In the genomic region with DNA sequence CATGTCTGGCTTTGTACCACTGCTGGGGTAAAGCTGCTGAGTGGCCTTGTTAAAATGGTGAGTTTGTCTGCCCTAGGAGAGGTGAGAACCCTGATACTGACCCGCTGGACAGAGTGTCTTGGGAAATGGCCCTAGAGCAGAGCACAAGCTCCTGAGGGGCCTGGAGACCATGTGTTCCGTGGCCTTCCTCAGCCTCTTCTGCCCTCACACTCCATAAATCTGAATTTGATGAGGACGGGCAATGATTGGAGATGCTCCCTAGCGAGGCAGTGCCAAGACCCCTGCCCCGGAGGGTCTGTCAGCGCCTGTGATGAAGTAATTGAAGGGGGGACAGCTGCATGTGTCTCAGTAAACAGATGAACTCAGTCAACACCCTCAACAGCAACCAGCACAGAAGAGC, we compare ENCODE assay signal across 39 cellular contexts. TPM values are rescaled to one million over a fixed set of nuclear protein-coding genes. Genes with fewer than 3 reads are reported as not detected.
"Had no signal": no experiment of that assay in that cellular context is flagged by ENCODE, and none has a peak within 500 bp of the region (broad histone marks: within the 10 kb centered on the region; RNA-seq: fewer than 3 reads in every experiment).

No MANE protein-coding gene starts in this region.

- H3K4me3 ChIP-seq: adrenal gland, body of pancreas, breast epithelium, cardiac muscle cell had no signal

- H3K27me3 ChIP-seq: body of pancreas, brain microvascular endothelial cell, cardiac muscle cell had no signal

- H3K27ac ChIP-seq: adrenal gland, body of pancreas, brain microvascular endothelial cell, breast epithelium, cardiac muscle cell, VCaP had no signal

- H3K9me3 ChIP-seq: adrenal gland, body of pancreas, breast epithelium had no signal

- DNase-seq: activated B cell treated with CpG ODN at 0.5 μM for 24 hours; activated CD4-positive, alpha-beta memory T cell treated with anti-CD3 and anti-CD28 coated beads for 36 hours; activated CD4-positive, alpha-beta T cell treated with anti-CD3 and anti-CD28 coated beads for 4 hours; activated CD4-positive, alpha-beta T cell treated with anti-CD3 and anti-CD28 coated beads, Interleukin-2, amount 10 ng/mL, durations not matched to agents 24 days and 14 days; activated CD4-positive, alpha-beta T cell treated with anti-CD3 and anti-CD28 coated beads, Interleukin-2, amount 50 U/mL, for 1 hour; activated CD4-positive, alpha-beta T cell treated with anti-CD3 and anti-CD28 coated beads, Interleukin-2, amount 50 U/mL, for 4 hours; activated CD4-positive, CD25-positive, alpha-beta regulatory T cell treated with anti-CD3 and anti-CD28 coated beads, Interleukin-2, amount 50 U/mL, for 72 hours; activated CD8-positive, alpha-beta memory T cell treated with anti-CD3 and anti-CD28 coated beads, Interleukin-2, amount 50 U/mL, for 4 hours; activated CD8-positive, alpha-beta T cell treated with anti-CD3 and anti-CD28 coated beads for 36 hours; activated effector memory CD4-positive, alpha-beta T cell treated with anti-CD3 and anti-CD28 coated beads, Interleukin-2, amount 50 U/mL, for 16 hours; activated gamma-delta T cell treated with Interleukin-2 at 50 U/mL for 16 hours; activated naive CD4-positive, alpha-beta T cell; activated naive CD4-positive, alpha-beta T cell treated with anti-CD3 and anti-CD28 coated beads for 36 hours; activated naive CD4-positive, alpha-beta T cell treated with anti-CD3 and anti-CD28 coated beads, Interleukin-2, amount 50 U/mL, for 16 hours; activated naive CD8-positive, alpha-beta T cell treated with anti-CD3 and anti-CD28 coated beads for 36 hours; activated T-cell treated with anti-CD3 and anti-CD28 coated beads for 4 hours; activated T-cell treated with anti-CD3 and anti-CD28 coated beads, Interleukin-2, amount 50 U/mL, for 1 hour; activated T-cell treated with anti-CD3 and anti-CD28 coated beads, Interleukin-2, amount 50 U/mL, for 4 hours; activated T-cell treated with anti-CD3 and anti-CD28 coated beads, Interleukin-2, amount 50 U/mL, for 72 hours; adrenal gland; amniotic stem cell; aorta; body of pancreas; brain microvascular endothelial cell; caudate nucleus; cerebellar nuclear complex; T-cell; T-helper 17 cell had no signal

- FAIRE-seq: astrocyte, TTC549 had no signal

- ATAC-seq: activated CD8-positive, alpha-beta T cell treated with anti-CD3 and anti-CD28 coated beads for 36 hours; activated naive CD4-positive, alpha-beta T cell treated with anti-CD3 and anti-CD28 coated beads, Interleukin-2, amount 50 U/mL, for 72 hours; activated T-cell treated with anti-CD3 and anti-CD28 coated beads, Interleukin-2, amount 50 U/mL, for 4 hours; activated T-cell treated with anti-CD3 and anti-CD28 coated beads, Interleukin-2, amount 50 U/mL, for 72 hours; activated T-helper 17 cell treated with anti-CD3 and anti-CD28 coated beads, Interleukin-2, amount 50 U/mL, for 72 hours; body of pancreas; T-cell; T-helper 17 cell had no signal

- H3K4me1 ChIP-seq: adrenal gland, body of pancreas, breast epithelium had no signal

- H3K36me3 ChIP-seq: adrenal gland, brain microvascular endothelial cell, breast epithelium, cardiac muscle cell had no signal

RNA-seq across cellular contexts. Expression of a gene that starts 54.1 kb away (rescaled TPM):
- total RNA-seq: activated CD4-positive, alpha-beta memory T cell treated with anti-CD3 and anti-CD28 coated beads for 36 hours; activated CD4-positive, alpha-beta T cell treated with anti-CD3 and anti-CD28 coated beads, Interleukin-2, amount 10 ng/mL, durations not matched to agents 24 days and 14 days; activated CD8-positive, alpha-beta memory T cell treated with anti-CD3 and anti-CD28 coated beads for 36 hours; activated CD8-positive, alpha-beta T cell treated with anti-CD3 and anti-CD28 coated beads for 36 hours; activated naive CD4-positive, alpha-beta T cell treated with anti-CD3 and anti-CD28 coated beads for 36 hours; activated naive CD4-positive, alpha-beta T cell treated with anti-CD3 and anti-CD28 coated beads, Interleukin-2, amount 50 U/mL, for 72 hours; activated naive CD8-positive, alpha-beta T cell treated with anti-CD3 and anti-CD28 coated beads for 36 hours; activated T-cell treated with anti-CD3 and anti-CD28 coated beads, Interleukin-2, amount 50 U/mL, for 4 hours; activated T-cell treated with anti-CD3 and anti-CD28 coated beads, Interleukin-2, amount 50 U/mL, for 72 hours; activated T-helper 1 cell treated with anti-CD3 and anti-CD28 coated beads, Interleukin-12 subunit alpha, Interleukin-12 subunit beta, Interleukin-2, Interleukin-4 antibody, amounts not matched to agents 30 ng/mL and 10 ng/mL and 1 ng/mL, durations not matched to agents 14 hours and 24 hours and 36 hours; activated T-helper 17 cell treated with anti-CD3 and anti-CD28 coated beads, Interleukin-2, amount 50 U/mL, for 72 hours; astrocyte; T-cell; T-helper 1 cell treated with Interleukin-12 subunit alpha and Interleukin-12 subunit beta and Interleukin-4 antibody, amounts not matched to agents 30 ng/mL and 1 ng/mL, for 36 hours; T-helper 17 cell; T-helper 2 cell treated with Interferon-gamma antibody and Interleukin-4, amounts not matched to agents 100 ng/mL and 5 ng/mL, for 36 hours had no signal
